In the genomic region with DNA sequence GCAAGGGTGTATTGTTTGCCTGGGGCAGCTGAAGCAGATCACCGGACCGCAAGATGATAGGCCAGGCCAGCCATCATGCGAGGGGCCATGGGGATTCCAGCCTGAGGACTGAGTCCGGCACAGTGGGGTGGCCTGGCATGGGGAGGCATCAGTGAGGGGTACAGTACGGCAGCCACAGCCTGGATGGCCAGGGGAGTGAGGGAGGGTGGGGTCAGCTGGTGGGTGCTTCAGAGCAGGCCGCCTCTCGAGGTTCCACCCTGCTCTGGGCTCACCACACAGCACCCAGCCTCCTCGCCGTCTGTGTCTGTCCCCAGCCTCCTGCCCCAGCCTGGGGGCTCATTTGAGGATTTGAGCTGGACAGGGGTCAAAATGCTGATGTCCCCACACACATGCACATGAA, we compare ENCODE assay signal across 16 cellular contexts.
DNase-seq lines count a peak whose midpoint lies in the region; ATAC-seq and TF ChIP-seq lines count a peak whose summit lies in the region.
"Had no signal": no experiment of that assay in that cellular context is flagged by ENCODE, and none has a peak within 500 bp of the region (broad histone marks: within the 10 kb centered on the region; RNA-seq: fewer than 3 reads in every experiment).

No MANE protein-coding gene starts in this region.

- POLR2A ChIA-PET in Caco-2 (lab: Charles Lee), result no interaction called here
- POLR2A ChIA-PET in WTC11 (lab: Charles Lee), result no interaction called here

- peak overlapping the region; percentile 87 for H3K18ac ChIP-seq in neuronal stem cell (ENCODE audit: low read length)

- peak overlapping the region; percentile 13 for H3K27ac Mint-ChIP-seq in Caco-2 (ENCODE audit: unreplicated experiment)
- H3K27ac Mint-ChIP-seq in WTC11, result peak overlapping the region; percentile 55; the same call in 1 of the 2 replicates
- H3K27ac Mint-ChIP-seq: CD4-positive, alpha-beta memory T cell had no signal

- no peaks in the 10 kb centered on the region for H3K9me3 Mint-ChIP-seq in Caco-2 (ENCODE audit: unreplicated experiment)
- peaks cover 18% of the 10 kb centered on the region for H3K9me3 Mint-ChIP-seq in WTC11

- WGBS in neuronal stem cell (ENCODE audit: extremely low coverage in 2 of 2, insufficient read length in 2 of 2, insufficient replicate concordance in 1 of 2), 2 donors, result no CpG with 5 or more reads among the region's 9 CpGs

- no peaks in the 10 kb centered on the region for H3K27me3 ChIP-seq in Caco-2 (replicated peaks; ENCODE audit: control insufficient read depth, insufficient read depth, low read length)
- H3K27me3 ChIP-seq in neuronal stem cell (ENCODE audit: control insufficient read depth in 3 of 3, insufficient read depth in 3 of 3, low read depth in 1 of 3, low read length in 3 of 3), result no peaks in the 10 kb centered on the region
- H3K27me3 ChIP-seq in WERI-Rb-1 (ENCODE audit: insufficient read depth, low read depth, severe bottlenecking), result no peaks in the 10 kb centered on the region

- H3K4me2 ChIP-seq in neuronal stem cell (ENCODE audit: insufficient read depth, low read length, poor library complexity, severe bottlenecking), result no peak overlapping the region
- H3K4me2 ChIP-seq: A549 had no signal

- H2BK120ac ChIP-seq in neuronal stem cell (ENCODE audit: low read depth, low read length), result no peak overlapping the region

- H3K4me3 ChIP-seq in Caco-2 (ENCODE audit: low read depth, low read length), result no peak overlapping the region
- H3K4me3 ChIP-seq in neuronal stem cell (ENCODE audit: low read length in 2 of 2), result no peak overlapping the region
- no peak overlapping the region for H3K4me3 ChIP-seq in WERI-Rb-1 (ENCODE audit: low read depth, low read length)
- H3K4me3 ChIP-seq: A549, GM23248 had no signal

- no peak overlapping the region for H2BK5ac ChIP-seq in neuronal stem cell (ENCODE audit: low read length)

- H3K14ac ChIP-seq in neuronal stem cell (ENCODE audit: low read length), result no peak overlapping the region

- CTCF ChIA-PET in Caco-2 (lab: Charles Lee), result no interaction called here
- CTCF ChIA-PET in WTC11 (lab: Charles Lee), result interaction anchor here (0.9 kb wide), 1 partner anchor 306 kb away, joined by 3 read pairs; no protein-coding TSS in a partner anchor

- H3K27me3 Mint-ChIP-seq in Caco-2 (ENCODE audit: insufficient read depth, unreplicated experiment) (no peaks in the 10 kb centered on the region), WTC11 (ENCODE audit: low read depth) (no peaks in the 10 kb centered on the region)
- H3K27me3 Mint-ChIP-seq: CD4-positive, alpha-beta memory T cell had no signal

- H3K27ac ChIP-seq in neuronal stem cell (replicated peaks; ENCODE audit: low read length) (no peak overlapping the region), WERI-Rb-1 (no peak overlapping the region)
- H3K27ac ChIP-seq: A549, GM23248 had no signal

- H2AFZ ChIP-seq in neuronal stem cell (ENCODE audit: low read length), result no peak overlapping the region
- H2AFZ ChIP-seq: GM23248 had no signal

- intact Hi-C loops in Caco-2 (cut with micrococcal nuclease; ENCODE audit: unreplicated experiment), result no loop called here

- H4K91ac ChIP-seq in neuronal stem cell (ENCODE audit: low read depth, low read length, poor library complexity), result no peak overlapping the region

- no peaks in the 10 kb centered on the region for H3K79me1 ChIP-seq in neuronal stem cell (ENCODE audit: low read depth, low read length)

- TF ChIP-seq CTCF in Caco-2 (IDR thresholded peaks at IDR 0.05; ENCODE audit: insufficient read depth in 1 of 2, low read depth in 1 of 2, low read length in 1 of 2, severe bottlenecking in 1 of 2, unreplicated experiment in 1 of 2), result no peak
- TF ChIP-seq CTCF in WTC11 (IDR thresholded peaks at IDR 0.05), result no peak
- no peak for TF ChIP-seq CTCF in WERI-Rb-1 (IDR thresholded peaks at IDR 0.05; ENCODE audit: low read depth, low read length)

- no peak overlapping the region for H2BK15ac ChIP-seq in neuronal stem cell (ENCODE audit: low read length)

- H3K4me3 Mint-ChIP-seq in Caco-2 (ENCODE audit: unreplicated experiment), result no peak overlapping the region
- H3K4me3 Mint-ChIP-seq in WTC11, result no peak overlapping the region
- H3K4me3 Mint-ChIP-seq: CD4-positive, alpha-beta memory T cell had no signal

- H3K4me1 Mint-ChIP-seq in Caco-2 (ENCODE audit: low read depth, unreplicated experiment), result no peaks in the 10 kb centered on the region
- H3K4me1 Mint-ChIP-seq in WTC11, result no peaks in the 10 kb centered on the region
- H3K4me1 Mint-ChIP-seq: CD4-positive, alpha-beta memory T cell had no signal

- peak overlapping the region; percentile 9 for H3K23ac ChIP-seq in neuronal stem cell (ENCODE audit: low read depth, low read length, poor library complexity)

- no peak overlapping the region for H4K8ac ChIP-seq in neuronal stem cell (ENCODE audit: low read depth, low read length)

- DNase-seq in Caco-2 (no peak), WTC11 (ENCODE audit: low spot score) (no peak), neuronal stem cell (ENCODE audit: low spot score) (no peak), dedifferentiated amniotic fluid mesenchymal stem cell (ENCODE audit: extremely low spot score) (no peak), WERI-Rb-1 (no peak)
- DNase-seq: 8988T; C1 segment of cervical spinal cord; CD4-positive, alpha-beta memory T cell; COR-L47; DMS153; DND-41; GM23248; H7; HCEC 1CT had no signal

- H3K4me1 ChIP-seq in Caco-2 (no peaks in the 10 kb centered on the region), neuronal stem cell (ENCODE audit: control insufficient read depth in 2 of 2, insufficient read depth in 1 of 2, low read depth in 1 of 2, low read length in 2 of 2) (no peaks in the 10 kb centered on the region)
- H3K4me1 ChIP-seq: A549 had no signal

- H3K36me3 Mint-ChIP-seq in Caco-2 (ENCODE audit: insufficient read depth, unreplicated experiment), result peaks cover 5% of the 10 kb centered on the region
- peaks cover 12% of the 10 kb centered on the region for H3K36me3 Mint-ChIP-seq in WTC11
- H3K36me3 Mint-ChIP-seq: CD4-positive, alpha-beta memory T cell had no signal

- peak overlapping the region; percentile 25 for H3K9ac ChIP-seq in neuronal stem cell (ENCODE audit: low read depth, low read length, poor library complexity)
- H3K9ac ChIP-seq: GM23248 had no signal

- no TSS peak for BruUV-seq in Caco-2 (replicated peaks; lab: Mats Ljungman, UMichigan)

- no peaks in the 10 kb centered on the region for H3K36me3 ChIP-seq in Caco-2 (ENCODE audit: control insufficient read depth, insufficient read depth, low read length)
- H3K36me3 ChIP-seq in neuronal stem cell (replicated peaks in 1 of 2; ENCODE audit: control insufficient read depth in 2 of 2, insufficient read depth in 2 of 2, low read length in 2 of 2), result no peaks in the 10 kb centered on the region
- no peaks in the 10 kb centered on the region for H3K36me3 ChIP-seq in WERI-Rb-1

- no peak overlapping the region for H2AK5ac ChIP-seq in neuronal stem cell (ENCODE audit: low read depth, low read length)

- ATAC-seq in WTC11, result no peak
- ATAC-seq in HG02852 (IDR thresholded peaks at IDR 0.05; ENCODE audit: unreplicated experiment), result no peak
- ATAC-seq: A549 had no signal

- H2BK12ac ChIP-seq in neuronal stem cell (ENCODE audit: low read length), result no peak overlapping the region

- no peak overlapping the region for H3K4ac ChIP-seq in neuronal stem cell (ENCODE audit: low read length)

- H3K9me3 ChIP-seq in Caco-2 (peaks cover 7% of the 10 kb centered on the region; the same call in 1 of the 2 replicates), neuronal stem cell (replicated peaks in 1 of 2; ENCODE audit: control insufficient read depth in 2 of 2, insufficient read depth in 1 of 2, low read depth in 1 of 2, low read length in 2 of 2) (peaks cover 2 to 10% of the 10 kb centered on the region in 2 donors), WERI-Rb-1 (ENCODE audit: severe bottlenecking) (no peaks in the 10 kb centered on the region)

TF ChIP-seq in WTC11, 78 proteins besides CTCF, POLR2A, EP300 and RAD21 (continues in another document):
- TF ChIP-seq AR (CRISPR knock-in tag; IDR thresholded peaks at IDR 0.05) (no peak), CREM (CRISPR knock-in tag; IDR thresholded peaks at IDR 0.05) (no peak), KAT7 (CRISPR knock-in tag; IDR thresholded peaks at IDR 0.05; ENCODE audit: borderline replicate concordance) (no peak), CREB1 (CRISPR knock-in tag; IDR thresholded peaks at IDR 0.05) (no peak), TCF7 (CRISPR knock-in tag; IDR thresholded peaks at IDR 0.05; ENCODE audit: low read depth) (no peak)
- TF ChIP-seq, protein P1, sequence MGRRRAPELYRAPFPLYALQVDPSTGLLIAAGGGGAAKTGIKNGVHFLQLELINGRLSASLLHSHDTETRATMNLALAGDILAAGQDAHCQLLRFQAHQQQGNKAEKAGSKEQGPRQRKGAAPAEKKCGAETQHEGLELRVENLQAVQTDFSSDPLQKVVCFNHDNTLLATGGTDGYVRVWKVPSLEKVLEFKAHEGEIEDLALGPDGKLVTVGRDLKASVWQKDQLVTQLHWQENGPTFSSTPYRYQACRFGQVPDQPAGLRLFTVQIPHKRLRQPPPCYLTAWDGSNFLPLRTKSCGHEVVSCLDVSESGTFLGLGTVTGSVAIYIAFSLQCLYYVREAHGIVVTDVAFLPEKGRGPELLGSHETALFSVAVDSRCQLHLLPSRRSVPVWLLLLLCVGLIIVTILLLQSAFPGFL (CRISPR knock-in tag; IDR thresholded peaks at IDR 0.05; ENCODE audit: borderline replicate concordance), result no peak
